29 cellular contexts compared by ENCODE assay signal in genomic region chr10:110791541-110792073, GRCh38.
DNase-seq lines count a peak whose midpoint lies in the region; ATAC-seq, FAIRE-seq and TF ChIP-seq lines count a peak whose summit lies in the region.
"Had no signal": no experiment of that assay in that cellular context is flagged by ENCODE, and none has a peak within 500 bp of the region (broad histone marks: within the 10 kb centered on the region; RNA-seq: fewer than 3 reads in every experiment).

No MANE protein-coding gene starts in this region.

- FAIRE-seq in GM12892 (lab: Jason Lieb, UNC) = no peak
- FAIRE-seq: D721Med, GM19239, small intestine had no signal

- peaks cover 85% of the 10 kb centered on the region for H3K4me1 Mint-ChIP-seq in brain
- H3K4me1 Mint-ChIP-seq in nephron progenitor cell = peaks cover 88% of the 10 kb centered on the region
- H3K4me1 Mint-ChIP-seq: naive B cell had no signal

- no peak for TF ChIP-seq CTCF in right atrium auricular region (IDR thresholded peaks at IDR 0.05)
- TF ChIP-seq CTCF in brain (conservative IDR thresholded peaks at IDR 0.05) = no peak
- no peak for TF ChIP-seq CTCF in nephron progenitor cell (IDR thresholded peaks at IDR 0.05)

- H3K9me3 ChIP-seq in right atrium auricular region = no peaks in the 10 kb centered on the region
- H3K9me3 ChIP-seq: gastrocnemius medialis, suprapubic skin had no signal

- H3K27me3 Mint-ChIP-seq in brain = peaks cover 3% of the 10 kb centered on the region
- peaks cover 3% of the 10 kb centered on the region for H3K27me3 Mint-ChIP-seq in nephron progenitor cell (ENCODE audit: low read depth, poor library complexity)
- H3K27me3 Mint-ChIP-seq: CD4-positive, alpha-beta T cell had no signal

- H3K27ac Mint-ChIP-seq in brain (peak overlapping the region in 4 of 5 experiments; percentile 52 to 79 (median 61)), nephron progenitor cell (no peak overlapping the region)
- H3K27ac Mint-ChIP-seq: activated T-helper 2 cell treated with anti-CD3 and anti-CD28 coated beads, Interferon-gamma antibody, Interleukin-2, Interleukin-4, amounts not matched to agents 10 μg/mL and 5 μg/mL and 100 μg/mL, durations not matched to agents 14 hours and 24 hours and 36 hours; CD4-positive, alpha-beta T cell; naive B cell; T-helper 2 cell treated with Interferon-gamma antibody and Interleukin-4, amounts not matched to agents 5 μg/mL and 100 μg/mL, for 36 hours had no signal

- no peak for DNase-seq in right atrium auricular region (ENCODE audit: low spot score)
- no peak for DNase-seq in cardiac septum (ENCODE audit: low spot score)
- no peak for DNase-seq in nephron progenitor cell
- no peak for DNase-seq in GM12892 (ENCODE audit: insufficient read length)
- no peak for DNase-seq in dedifferentiated amniotic fluid mesenchymal stem cell (ENCODE audit: extremely low spot score)
- DNase-seq in NCI-H1092 treated with DMSO at 0.1 percent for 48 hours (lab: John Stamatoyannopoulos, UW) = no peak
- DNase-seq: activated CD4-positive, alpha-beta T cell treated with anti-CD3 and anti-CD28 coated beads for 48 hours; activated naive CD4-positive, alpha-beta T cell treated with anti-CD3 and anti-CD28 coated beads, Interleukin-2, amount 50 U/mL, for 16 hours; activated T-cell treated with anti-CD3 and anti-CD28 coated beads for 4 hours; brain microvascular endothelial cell; CD4-positive, alpha-beta T cell; DND-41; gastrocnemius medialis; naive B cell; NCI-H1417; NCI-H2029; NCI-H524; nucleus accumbens; SHP77; small intestine; stimulated activated naive CD4-positive, alpha-beta T cell had no signal

- no peak for ATAC-seq in HG03520 (IDR thresholded peaks at IDR 0.05; ENCODE audit: unreplicated experiment)
- ATAC-seq: left lobe of liver had no signal

- no peaks in the 10 kb centered on the region for H3K36me3 Mint-ChIP-seq in brain
- no peaks in the 10 kb centered on the region for H3K36me3 Mint-ChIP-seq in nephron progenitor cell (ENCODE audit: low read depth)
- H3K36me3 Mint-ChIP-seq: naive B cell had no signal

- H3K4me3 Mint-ChIP-seq in brain = no peak overlapping the region
- peak overlapping the region; percentile 51 for H3K4me3 Mint-ChIP-seq in nephron progenitor cell
- H3K4me3 Mint-ChIP-seq: CD4-positive, alpha-beta T cell; naive B cell; T-helper 2 cell treated with Interferon-gamma antibody and Interleukin-4, amounts not matched to agents 5 μg/mL and 100 μg/mL, for 36 hours had no signal

- no peaks in the 10 kb centered on the region for H3K27me3 ChIP-seq in right atrium auricular region
- H3K27me3 ChIP-seq: brain microvascular endothelial cell, gastrocnemius medialis, suprapubic skin had no signal

- peaks cover 0 to 61% of the 10 kb centered on the region in 2 donors for H3K4me1 ChIP-seq in right atrium auricular region

- H3K27ac ChIP-seq in right atrium auricular region = peak overlapping the region; percentile 17 to 77
- H3K27ac ChIP-seq: brain microvascular endothelial cell, gastrocnemius medialis, suprapubic skin had no signal

- intact Hi-C loops in cardiac septum (cut with DNase I) = no loop called here

- no peak overlapping the region for H3K4me3 ChIP-seq in right atrium auricular region
- H3K4me3 ChIP-seq: gastrocnemius medialis, suprapubic skin had no signal

- H3K9me3 Mint-ChIP-seq in brain (no peaks in the 10 kb centered on the region), nephron progenitor cell (no peaks in the 10 kb centered on the region)
- H3K9me3 Mint-ChIP-seq: activated T-helper 2 cell treated with anti-CD3 and anti-CD28 coated beads, Interferon-gamma antibody, Interleukin-2, Interleukin-4, amounts not matched to agents 10 μg/mL and 5 μg/mL and 100 μg/mL, durations not matched to agents 14 hours and 24 hours and 36 hours; CD4-positive, alpha-beta T cell; naive B cell; T-helper 2 cell treated with Interferon-gamma antibody and Interleukin-4, amounts not matched to agents 5 μg/mL and 100 μg/mL, for 36 hours had no signal

- no peak for TF ChIP-seq POLR2A in GM12892 (IDR thresholded peaks at IDR 0.05; ENCODE audit: low read depth, low read length)

- H3K36me3 ChIP-seq in right atrium auricular region = no peaks in the 10 kb centered on the region
- H3K36me3 ChIP-seq: brain microvascular endothelial cell, gastrocnemius medialis, suprapubic skin had no signal
